ENCODE assay signal across 1 cellular context in genomic region chr1:220378571-220379302, GRCh38.
TF ChIP-seq lines count a peak whose summit lies in the region.

No MANE protein-coding gene starts in this region.

TF ChIP-seq in SK-N-SH treated with all-trans-retinoic acid at 6 μM for 48 hours, 23 proteins besides CTCF, POLR2A, EP300 and RAD21 (continued from another document):
- TF ChIP-seq, protein P1, sequence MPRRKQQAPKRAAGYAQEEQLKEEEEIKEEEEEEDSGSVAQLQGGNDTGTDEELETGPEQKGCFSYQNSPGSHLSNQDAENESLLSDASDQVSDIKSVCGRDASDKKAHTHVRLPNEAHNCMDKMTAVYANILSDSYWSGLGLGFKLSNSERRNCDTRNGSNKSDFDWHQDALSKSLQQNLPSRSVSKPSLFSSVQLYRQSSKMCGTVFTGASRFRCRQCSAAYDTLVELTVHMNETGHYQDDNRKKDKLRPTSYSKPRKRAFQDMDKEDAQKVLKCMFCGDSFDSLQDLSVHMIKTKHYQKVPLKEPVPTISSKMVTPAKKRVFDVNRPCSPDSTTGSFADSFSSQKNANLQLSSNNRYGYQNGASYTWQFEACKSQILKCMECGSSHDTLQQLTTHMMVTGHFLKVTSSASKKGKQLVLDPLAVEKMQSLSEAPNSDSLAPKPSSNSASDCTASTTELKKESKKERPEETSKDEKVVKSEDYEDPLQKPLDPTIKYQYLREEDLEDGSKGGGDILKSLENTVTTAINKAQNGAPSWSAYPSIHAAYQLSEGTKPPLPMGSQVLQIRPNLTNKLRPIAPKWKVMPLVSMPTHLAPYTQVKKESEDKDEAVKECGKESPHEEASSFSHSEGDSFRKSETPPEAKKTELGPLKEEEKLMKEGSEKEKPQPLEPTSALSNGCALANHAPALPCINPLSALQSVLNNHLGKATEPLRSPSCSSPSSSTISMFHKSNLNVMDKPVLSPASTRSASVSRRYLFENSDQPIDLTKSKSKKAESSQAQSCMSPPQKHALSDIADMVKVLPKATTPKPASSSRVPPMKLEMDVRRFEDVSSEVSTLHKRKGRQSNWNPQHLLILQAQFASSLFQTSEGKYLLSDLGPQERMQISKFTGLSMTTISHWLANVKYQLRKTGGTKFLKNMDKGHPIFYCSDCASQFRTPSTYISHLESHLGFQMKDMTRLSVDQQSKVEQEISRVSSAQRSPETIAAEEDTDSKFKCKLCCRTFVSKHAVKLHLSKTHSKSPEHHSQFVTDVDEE (CRISPR knock-in tag; IDR thresholded peaks at IDR 0.05) = no peak
- TF ChIP-seq PPARA (CRISPR knock-in tag; IDR thresholded peaks at IDR 0.05; ENCODE audit: borderline replicate concordance) = no peak
- TF ChIP-seq TOX (CRISPR knock-in tag; IDR thresholded peaks at IDR 0.05; ENCODE audit: borderline replicate concordance) = no peak
- no peak for TF ChIP-seq ARNTL (CRISPR knock-in tag; IDR thresholded peaks at IDR 0.05; ENCODE audit: borderline replicate concordance, low read depth)
- no peak for TF ChIP-seq ISL1 (CRISPR knock-in tag; IDR thresholded peaks at IDR 0.05)
- no peak for TF ChIP-seq ZC3H10 (CRISPR knock-in tag; IDR thresholded peaks at IDR 0.05)
- TF ChIP-seq ZFP30 (CRISPR knock-in tag; IDR thresholded peaks at IDR 0.05) = no peak
- TF ChIP-seq TCF4 (CRISPR knock-in tag; IDR thresholded peaks at IDR 0.05; ENCODE audit: borderline replicate concordance) = no peak
- TF ChIP-seq ZFP3 (CRISPR knock-in tag; IDR thresholded peaks at IDR 0.05) = no peak
